16 cellular contexts compared by ENCODE assay signal in genomic region chr3:51958603-51959521, GRCh38. TPM values are rescaled to one million over a fixed set of nuclear protein-coding genes. Genes with fewer than 3 reads are reported as not detected.
DNase-seq lines count a peak whose midpoint lies in the region; ATAC-seq and TF ChIP-seq lines count a peak whose summit lies in the region.
"Had no signal": no experiment of that assay in that cellular context is flagged by ENCODE, and none has a peak within 500 bp of the region (broad histone marks: within the 10 kb centered on the region; RNA-seq: fewer than 3 reads in every experiment).

No MANE protein-coding gene starts in this region.

- peak overlapping the region; percentile 66 for H3K4me3 Mint-ChIP-seq in endothelial cell (ENCODE audit: unreplicated experiment)
- H3K4me3 Mint-ChIP-seq in neural crest cell, result peak overlapping the region; percentile 62
- H3K4me3 Mint-ChIP-seq: HFFc6 had no signal

- H2BK20ac ChIP-seq in IMR-90 (ENCODE audit: low read depth, low read length), result no peak overlapping the region

- H2AFZ ChIP-seq in IMR-90 (replicated peaks; ENCODE audit: low read length, poor library complexity), result no peak overlapping the region
- no peak overlapping the region for H2AFZ ChIP-seq in SK-N-SH (ENCODE audit: low read depth)

- no peaks in the 10 kb centered on the region for H3K4me1 ChIP-seq in HEK293 (ENCODE audit: control insufficient read depth, insufficient read depth, low read length)
- peaks cover 4% of the 10 kb centered on the region for H3K4me1 ChIP-seq in IMR-90 (ENCODE audit: control insufficient read depth, insufficient read depth, low read length)
- H3K4me1 ChIP-seq in lower lobe of right lung, result peaks cover 17% of the 10 kb centered on the region
- peaks cover 1 to 16% of the 10 kb centered on the region in 2 experiments; a peak in 2 of 4 replicates for H3K4me1 ChIP-seq in SK-N-SH (ENCODE audit: control insufficient read depth in 1 of 2, insufficient read depth in 2 of 2, low read depth in 1 of 2, low read length in 1 of 2)
- H3K4me1 ChIP-seq: Caco-2 had no signal

- no peak overlapping the region for H4K91ac ChIP-seq in IMR-90 (ENCODE audit: insufficient read depth, low read depth, low read length)

- H4K5ac ChIP-seq in IMR-90 (ENCODE audit: low read depth, low read length), result no peak overlapping the region

- H4K20me1 ChIP-seq in IMR-90 (ENCODE audit: insufficient read depth, low read length) (peaks cover 20% of the 10 kb centered on the region; the same call in 1 of the 2 replicates), SK-N-SH (ENCODE audit: insufficient read depth) (0 out of 2 replicates have a peak, but pooled peaks cover 4% of the 10 kb centered on the region)

- H3K4me3 ChIP-seq in HEK293 (ENCODE audit: low read depth, low read length), result no peak overlapping the region
- H3K4me3 ChIP-seq in IMR-90 (ENCODE audit: insufficient read depth, low read depth, low read length), result no peak overlapping the region
- H3K4me3 ChIP-seq in lower lobe of right lung, result no peak overlapping the region
- no peak overlapping the region for H3K4me3 ChIP-seq in SK-N-SH (ENCODE audit: low read depth in 2 of 2, low read length in 1 of 2)
- no peak overlapping the region for H3K4me3 ChIP-seq in MG63
- H3K4me3 ChIP-seq: HAP-1 had no signal

- H3K14ac ChIP-seq in IMR-90 (replicated peaks; ENCODE audit: low read depth, low read length), result no peak overlapping the region

- H3K9ac ChIP-seq in IMR-90 (ENCODE audit: low read depth, low read length) (no peak overlapping the region), SK-N-SH (no peak overlapping the region)

- intact Hi-C loops in IMR-90 (cut with micrococcal nuclease), result no loop called here
- intact Hi-C loops in lower lobe of right lung (cut with DNase I), result no loop called here

- no peaks in the 10 kb centered on the region for H3K9me3 ChIP-seq in HEK293 (ENCODE audit: control insufficient read depth, insufficient read depth, low read depth, low read length)
- H3K9me3 ChIP-seq in IMR-90 (ENCODE audit: control insufficient read depth, insufficient read depth, low read length), result no peaks in the 10 kb centered on the region
- H3K9me3 ChIP-seq in lower lobe of right lung, result no peaks in the 10 kb centered on the region
- H3K9me3 ChIP-seq in SK-N-SH, result no peaks in the 10 kb centered on the region
- H3K9me3 ChIP-seq in MG63, result no peaks in the 10 kb centered on the region
- H3K9me3 ChIP-seq: Caco-2, HAP-1 had no signal

- TF ChIP-seq RAD21 in IMR-90 (IDR thresholded peaks at IDR 0.05; ENCODE audit: low read length) (no peak), SK-N-SH (IDR thresholded peaks at IDR 0.05; ENCODE audit: low read length) (no peak)

- TF ChIP-seq EP300 in SK-N-SH (IDR thresholded peaks at IDR 0.05; ENCODE audit: borderline replicate concordance in 1 of 2, low read depth in 1 of 2, low read length in 1 of 2), result no peak

- in situ Hi-C loops in IMR-90 (cut with MboI; ENCODE audit: low sequenced_read_pairs), result loop anchor here (25.0 kb wide), 1 partner anchor 1622 kb away; the partner anchor contains the start of genes RASSF1, TUSC2 and ZMYND10

- peak overlapping the region; percentile 19 for H2AK9ac ChIP-seq in IMR-90 (replicated peaks; ENCODE audit: low read depth, low read length, poor library complexity)

- H2BK120ac ChIP-seq in IMR-90 (ENCODE audit: low read depth, low read length), result no peak overlapping the region

- no peak overlapping the region for H3K18ac ChIP-seq in IMR-90 (ENCODE audit: low read depth, low read length)

- H3K23ac ChIP-seq in IMR-90 (ENCODE audit: low read depth, low read length), result no peak overlapping the region

- no peak overlapping the region for H3K27ac ChIP-seq in HEK293 (ENCODE audit: extremely low read depth, low read depth, low read length)
- no peak overlapping the region for H3K27ac ChIP-seq in IMR-90 (ENCODE audit: insufficient read depth, low read length)
- no peak overlapping the region for H3K27ac ChIP-seq in lower lobe of right lung
- H3K27ac ChIP-seq in SK-N-SH (ENCODE audit: low read depth in 2 of 2, low read length in 1 of 2), result no peak overlapping the region

- H3K9me1 ChIP-seq in IMR-90 (ENCODE audit: insufficient read depth, low read length), result peaks cover 2% of the 10 kb centered on the region; the same call in 1 of the 2 replicates

- 95% methylated on average over 11 of the region's 20 CpGs; no CpG with 5 or more reads in 1 of the 2 experiments for WGBS in IMR-90 (ENCODE audit: extremely low coverage in 2 of 2, insufficient read length in 1 of 2), 2 experiments
- 96% methylated on average over 17 of the region's 20 CpGs for WGBS in SK-N-SH (ENCODE audit: low lambda C conversion rate)

- POLR2A ChIA-PET in HEK293 (lab: Yijun Ruan, JAX) (no interaction called here), IMR-90 (lab: Charles Lee; ENCODE audit: unreplicated experiment) (no interaction called here), SK-N-SH (lab: Yijun Ruan, JAX) (no interaction called here)

- peaks cover 8 to 24% of the 10 kb centered on the region in 2 experiments for H3K79me1 ChIP-seq in IMR-90 (ENCODE audit: low read depth in 1 of 2, low read length in 2 of 2)

- no peaks in the 10 kb centered on the region for H3K4me1 Mint-ChIP-seq in endothelial cell (ENCODE audit: unreplicated experiment)
- H3K4me1 Mint-ChIP-seq in neural crest cell, result peaks cover 25% of the 10 kb centered on the region

- H2BK5ac ChIP-seq in IMR-90 (ENCODE audit: low read depth, low read length, poor library complexity, severe bottlenecking), result no peak overlapping the region

- ATAC-seq in IMR-90 (ENCODE audit: low read depth) (no peak), lower lobe of right lung (no peak)

- CTCF ChIA-PET in HEK293 (lab: Yijun Ruan, JAX) (interaction anchor here (1.3 to 1.4 kb wide), 2 partner anchors 15 to 17 kb away, joined by 4 read pairs; partner anchors contain the start of genes ABHD14B and RRP9), IMR-90 (lab: Yijun Ruan, JAX) (no interaction called here), SK-N-SH (lab: Yijun Ruan, JAX) (interaction anchor here (1.0 to 10.7 kb wide), 5 partner anchors 11 to 150 kb away, joined by 3 to 84 read pairs (median 4); partner anchors contain the start of genes ABHD14A and ABHD14B)

- H3K9me3 Mint-ChIP-seq in endothelial cell (ENCODE audit: unreplicated experiment) (no peaks in the 10 kb centered on the region), neural crest cell (no peaks in the 10 kb centered on the region)
- H3K9me3 Mint-ChIP-seq: CD8-positive, alpha-beta memory T cell; HFFc6 had no signal

- dilution Hi-C loops in IMR-90 (cut with HindIII; ENCODE audit: low sequenced_read_pairs, unreplicated experiment), result no loop called here

- TF ChIP-seq CTCF in HEK293 (tag by site-specific recombination; IDR thresholded peaks at IDR 0.05), result no peak
- TF ChIP-seq CTCF in IMR-90 (conservative IDR thresholded peaks at IDR 0.05; ENCODE audit: low read depth, low read length), result no peak
- TF ChIP-seq CTCF in endothelial cell (IDR thresholded peaks at IDR 0.05; ENCODE audit: unreplicated experiment), result no peak
- TF ChIP-seq CTCF in neural crest cell (conservative IDR thresholded peaks at IDR 0.05), result no peak
- TF ChIP-seq CTCF in lower lobe of right lung (IDR thresholded peaks at IDR 0.05), result no peak
- no peak for TF ChIP-seq CTCF in SK-N-SH (IDR thresholded peaks at IDR 0.05)

- peaks cover 4% of the 10 kb centered on the region for H3K36me3 Mint-ChIP-seq in endothelial cell (ENCODE audit: low read depth, unreplicated experiment)
- peaks cover 4% of the 10 kb centered on the region for H3K36me3 Mint-ChIP-seq in neural crest cell (ENCODE audit: low read depth)
- H3K36me3 Mint-ChIP-seq: CD14-positive monocyte had no signal

- no peak overlapping the region for H3K4ac ChIP-seq in IMR-90 (ENCODE audit: low read depth, low read length)

- 0 out of 2 replicates have a peak, but pooled peaks cover 4% of the 10 kb centered on the region for H3K79me2 ChIP-seq in SK-N-SH (ENCODE audit: insufficient read depth)

- H3K4me2 ChIP-seq in IMR-90 (ENCODE audit: low read depth, low read length) (no peak overlapping the region), SK-N-SH (no peak overlapping the region)

- no peak overlapping the region for H3K27ac Mint-ChIP-seq in endothelial cell (ENCODE audit: unreplicated experiment)
- no peak overlapping the region for H3K27ac Mint-ChIP-seq in neural crest cell (ENCODE audit: unreplicated experiment)
- H3K27ac Mint-ChIP-seq: CD14-positive monocyte; CD8-positive, alpha-beta memory T cell; HFFc6 had no signal

- H4K8ac ChIP-seq in IMR-90 (ENCODE audit: low read depth in 2 of 2, low read length in 2 of 2), result no peak overlapping the region

- H2BK15ac ChIP-seq in IMR-90 (ENCODE audit: low read depth, low read length), result no peak overlapping the region

- H3K27me3 ChIP-seq in IMR-90 (ENCODE audit: control insufficient read depth, insufficient read depth, low read length) (no peaks in the 10 kb centered on the region), lower lobe of right lung (ENCODE audit: low read depth) (peaks cover 13% of the 10 kb centered on the region), SK-N-SH (ENCODE audit: insufficient read depth) (no peaks in the 10 kb centered on the region), MG63 (no peaks in the 10 kb centered on the region)

- no peak overlapping the region for H3K56ac ChIP-seq in IMR-90 (ENCODE audit: extremely low read depth, insufficient read depth, low read length)

- BruUV-seq in IMR-90 (replicated peaks; lab: Mats Ljungman, UMichigan), result no TSS peak

- no peak for DNase-seq in IMR-90
- DNase-seq in endothelial cell (ENCODE audit: low spot score), result no peak
- DNase-seq in neural crest cell (ENCODE audit: low read depth, low spot score), result no peak
- DNase-seq in lower lobe of right lung, result no peak
- DNase-seq in SK-N-SH, result no peak
- no peak for DNase-seq in MG63
- DNase-seq: Caco-2; CD8-positive, alpha-beta memory T cell; DND-41; GDM1; HFFc6 had no signal

- no peak overlapping the region for H2AK5ac ChIP-seq in IMR-90 (ENCODE audit: low read depth, low read length)

- H3K9me2 ChIP-seq in SK-N-SH, result no peaks in the 10 kb centered on the region

- H3K27me3 Mint-ChIP-seq in endothelial cell (ENCODE audit: unreplicated experiment) (peaks cover 16% of the 10 kb centered on the region), neural crest cell (ENCODE audit: low read depth) (peaks cover 17% of the 10 kb centered on the region)

- H3K36me3 ChIP-seq in HEK293 (ENCODE audit: control insufficient read depth in 2 of 2, insufficient read depth in 1 of 2, low read length in 2 of 2), result peaks cover 0 to 35% of the 10 kb centered on the region in 2 experiments; a peak in 1 of 3 replicates
- H3K36me3 ChIP-seq in IMR-90 (ENCODE audit: control insufficient read depth, insufficient read depth, low read length), result peaks cover 32% of the 10 kb centered on the region
- H3K36me3 ChIP-seq in lower lobe of right lung, result peaks cover 10% of the 10 kb centered on the region
- H3K36me3 ChIP-seq in SK-N-SH (replicated peaks in 1 of 2; ENCODE audit: control insufficient read depth in 1 of 2, insufficient read depth in 2 of 2, low read length in 1 of 2), result peaks cover 5 to 42% of the 10 kb centered on the region in 2 experiments
- no peaks in the 10 kb centered on the region for H3K36me3 ChIP-seq in MG63

- no peak for TF ChIP-seq POLR2A in IMR-90 (IDR thresholded peaks at IDR 0.05; ENCODE audit: low read depth, low read length)

- peaks cover 3% of the 10 kb centered on the region for H3F3A ChIP-seq in SK-N-SH (replicated peaks; ENCODE audit: insufficient read depth)

RNA-seq across cellular contexts. Expression of gene GPR62, which starts 3.7 kb away (rescaled TPM):
- total RNA-seq in IMR-90 (2012; rRNA removed), result under 0.01 TPM in 1 of 2 replicates, not detected in the other
- polyA plus RNA-seq in IMR-90 (2012; rRNA removed), result not detected in 2 replicates
- polyA plus RNA-seq in IMR-90 (2012; cell fraction: cytosol; rRNA removed), result 0.03 TPM in 1 of 2 replicates, not detected in the other
- polyA plus RNA-seq in IMR-90 (2012; cell fraction: nucleus; rRNA removed; ENCODE audit: low replicate concordance), result 0.08 and 0.35 TPM in 2 replicates
- total RNA-seq in endothelial cell (ENCODE audit: unreplicated experiment), result not detected
- 0.18 and 0.23 TPM in 2 replicates for total RNA-seq in neural crest cell
- total RNA-seq in lower lobe of right lung, result not detected
- polyA plus RNA-seq in SK-N-SH (2012; rRNA removed), result 0.02 and 0.10 TPM in 2 replicates
- polyA plus RNA-seq in SK-N-SH (2012; cell fraction: cytosol; rRNA removed), result not detected in 2 replicates
- 0.07 and 0.15 TPM in 2 replicates for polyA plus RNA-seq in SK-N-SH (2012; cell fraction: nucleus; rRNA removed)
- total RNA-seq in MG63 (2014; rRNA removed; shearing (Covaris generic); ENCODE audit: low replicate concordance), result not detected in 2 replicates
- total RNA-seq: A673; Caco-2; CD8-positive, alpha-beta memory T cell had no signal
- polyA plus RNA-seq: BJ; CD14-positive monocyte; CD8-positive, alpha-beta memory T cell had no signal

RNA-seq across cellular contexts. Expression of gene PCBP4, which starts 8.4 kb away (rescaled TPM):
- total RNA-seq in IMR-90 (2012; rRNA removed) (70.8 and 71.1 TPM in 2 replicates), endothelial cell (ENCODE audit: unreplicated experiment) (60.6 TPM), neural crest cell (228 and 235 TPM in 2 replicates), lower lobe of right lung (24.6 TPM)
- polyA plus RNA-seq in IMR-90 (2012; rRNA removed) (110 and 122 TPM in 2 replicates), SK-N-SH (2012; rRNA removed) (97.4 and 118 TPM in 2 replicates)
- polyA plus RNA-seq in IMR-90 (2012; cell fraction: cytosol; rRNA removed), result 83.1 and 134 TPM in 2 replicates
- 274 and 587 TPM in 2 replicates for polyA plus RNA-seq in IMR-90 (2012; cell fraction: nucleus; rRNA removed; ENCODE audit: low replicate concordance)
- 43.8 and 61.7 TPM in 2 replicates for polyA plus RNA-seq in SK-N-SH (2012; cell fraction: cytosol; rRNA removed)
- polyA plus RNA-seq in SK-N-SH (2012; cell fraction: nucleus; rRNA removed), result 499 and 538 TPM in 2 replicates
- total RNA-seq in MG63 (2014; rRNA removed; shearing (Covaris generic); ENCODE audit: low replicate concordance), result 24.8 and 28.1 TPM in 2 replicates

RNA-seq across cellular contexts. Expression of gene ABHD14B, which starts 15.0 kb away (rescaled TPM):
- total RNA-seq in IMR-90 (2012; rRNA removed) (6.4 and 7.2 TPM in 2 replicates), endothelial cell (ENCODE audit: unreplicated experiment) (7.1 TPM), neural crest cell (4.7 and 6.2 TPM in 2 replicates), lower lobe of right lung (48.8 TPM)
- polyA plus RNA-seq in IMR-90 (2012; rRNA removed) (28.3 and 30.4 TPM in 2 replicates), SK-N-SH (2012; rRNA removed) (64.1 and 88.3 TPM in 2 replicates)
- polyA plus RNA-seq in IMR-90 (2012; cell fraction: cytosol; rRNA removed), result 17.0 and 38.2 TPM in 2 replicates
- polyA plus RNA-seq in IMR-90 (2012; cell fraction: nucleus; rRNA removed; ENCODE audit: low replicate concordance), result 29.9 and 36.0 TPM in 2 replicates
- 45.6 and 58.3 TPM in 2 replicates for polyA plus RNA-seq in SK-N-SH (2012; cell fraction: cytosol; rRNA removed)
- polyA plus RNA-seq in SK-N-SH (2012; cell fraction: nucleus; rRNA removed), result 45.8 and 64.4 TPM in 2 replicates
- total RNA-seq in MG63 (2014; rRNA removed; shearing (Covaris generic); ENCODE audit: low replicate concordance), result 10.0 and 15.6 TPM in 2 replicates

RNA-seq across cellular contexts. Expression of gene ABHD14A, which starts 16.0 kb away (rescaled TPM):
- total RNA-seq in IMR-90 (2012; rRNA removed) (3.1 and 3.4 TPM in 2 replicates), endothelial cell (ENCODE audit: unreplicated experiment) (5.4 TPM), neural crest cell (12.3 and 14.8 TPM in 2 replicates), lower lobe of right lung (17.8 TPM)
- polyA plus RNA-seq in IMR-90 (2012; rRNA removed) (10.0 and 12.2 TPM in 2 replicates), SK-N-SH (2012; rRNA removed) (22.1 and 31.5 TPM in 2 replicates)
- 12.0 and 24.8 TPM in 2 replicates for polyA plus RNA-seq in IMR-90 (2012; cell fraction: cytosol; rRNA removed)
- polyA plus RNA-seq in IMR-90 (2012; cell fraction: nucleus; rRNA removed; ENCODE audit: low replicate concordance), result 3.6 and 5.7 TPM in 2 replicates
- 18.6 and 24.8 TPM in 2 replicates for polyA plus RNA-seq in SK-N-SH (2012; cell fraction: cytosol; rRNA removed)
- 13.5 and 18.1 TPM in 2 replicates for polyA plus RNA-seq in SK-N-SH (2012; cell fraction: nucleus; rRNA removed)
- total RNA-seq in MG63 (2014; rRNA removed; shearing (Covaris generic); ENCODE audit: low replicate concordance), result 6.5 TPM in 1 of 2 replicates, not detected in the other

RNA-seq across cellular contexts. Expression of gene PARP3, which starts 16.7 kb away (rescaled TPM):
- total RNA-seq in IMR-90 (2012; rRNA removed), result 14.4 and 16.3 TPM in 2 replicates
- polyA plus RNA-seq in IMR-90 (2012; rRNA removed), result 22.0 and 22.5 TPM in 2 replicates
- polyA plus RNA-seq in IMR-90 (2012; cell fraction: cytosol; rRNA removed), result 14.1 and 15.6 TPM in 2 replicates
- 53.8 and 79.0 TPM in 2 replicates for polyA plus RNA-seq in IMR-90 (2012; cell fraction: nucleus; rRNA removed; ENCODE audit: low replicate concordance)
- 4.6 TPM for total RNA-seq in endothelial cell (ENCODE audit: unreplicated experiment)
- total RNA-seq in neural crest cell, result 4.3 and 4.6 TPM in 2 replicates
- total RNA-seq in lower lobe of right lung, result 24.6 TPM
- polyA plus RNA-seq in SK-N-SH (2012; rRNA removed), result 31.1 and 35.2 TPM in 2 replicates
- 16.1 and 19.9 TPM in 2 replicates for polyA plus RNA-seq in SK-N-SH (2012; cell fraction: cytosol; rRNA removed)
- polyA plus RNA-seq in SK-N-SH (2012; cell fraction: nucleus; rRNA removed), result 122 and 160 TPM in 2 replicates
- 5.9 and 13.8 TPM in 2 replicates for total RNA-seq in MG63 (2014; rRNA removed; shearing (Covaris generic); ENCODE audit: low replicate concordance)
